8 cellular contexts compared by ENCODE assay signal in the genomic region with DNA sequence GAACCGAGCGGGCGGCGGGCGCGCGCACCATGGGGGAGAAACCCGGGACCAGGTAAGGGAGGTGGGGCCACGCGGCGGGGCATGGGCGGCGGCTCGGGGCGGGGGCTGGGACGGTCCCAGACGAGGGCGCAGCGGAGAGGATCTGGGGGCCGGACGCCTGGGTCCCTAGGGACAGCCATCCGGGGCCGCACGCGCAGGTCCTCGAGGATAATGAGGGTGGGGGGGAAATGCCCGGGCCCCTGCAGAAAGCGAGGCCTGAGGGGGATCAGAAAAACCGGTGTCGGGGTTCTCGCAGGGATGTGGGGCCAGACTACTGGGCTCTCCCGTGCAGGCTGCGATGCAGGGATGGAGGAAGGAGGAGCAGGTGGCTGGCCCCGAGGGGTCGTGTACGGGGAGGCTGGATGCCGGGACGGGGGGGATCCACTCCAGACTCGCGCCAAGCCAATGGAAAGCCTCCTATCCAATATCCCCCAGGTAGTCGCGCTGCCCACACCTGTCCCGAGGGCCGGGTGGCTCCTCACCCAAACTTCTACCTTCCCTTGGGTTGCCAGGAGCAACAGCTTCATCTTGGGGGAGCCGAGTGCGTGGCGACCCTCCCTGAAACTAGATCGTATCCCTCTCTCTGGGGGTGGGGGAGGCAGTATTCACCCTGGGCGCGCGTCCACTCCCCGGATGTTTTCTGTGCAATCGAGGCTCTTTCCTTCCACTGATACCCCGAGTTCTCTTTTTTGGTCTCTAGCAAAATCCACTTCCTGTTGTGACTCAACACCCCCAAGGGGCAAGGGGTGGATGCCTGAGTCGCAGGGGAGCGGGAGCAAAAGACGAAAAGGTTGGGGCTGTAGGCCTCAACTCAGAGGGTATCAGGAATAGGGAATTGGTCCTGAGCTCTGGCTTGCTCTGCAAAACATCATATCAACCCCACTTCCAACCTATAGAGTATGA. TPM values are rescaled to one million over a fixed set of nuclear protein-coding genes. Genes with fewer than 3 reads are reported as not detected.
DNase-seq lines count a peak whose midpoint lies in the region; FAIRE-seq and TF ChIP-seq lines count a peak whose summit lies in the region.

No MANE protein-coding gene starts in this region.

- H3K4me3 ChIP-seq in AG10803 (ENCODE audit: low read length) (peak overlapping the region; percentile 69), SU-DHL-6 (ENCODE audit: insufficient read depth, low read length, poor library complexity, severe bottlenecking) (peak overlapping the region; percentile 77), astrocyte of the spinal cord (ENCODE audit: low read depth, low read length) (peak overlapping the region; percentile 66), keratinocyte (ENCODE audit: control insufficient read depth in 2 of 3, extremely low read depth in 1 of 3, insufficient read depth in 2 of 3, low read depth in 1 of 3, low read length in 3 of 3) (peak overlapping the region; percentile 58 to 78 (median 70))

- H3K27me3 ChIP-seq in H9 (ENCODE audit: insufficient read depth, low read length): no peaks in the 10 kb centered on the region
- no peaks in the 10 kb centered on the region for H3K27me3 ChIP-seq in SU-DHL-6 (ENCODE audit: low read length)
- H3K27me3 ChIP-seq in keratinocyte (ENCODE audit: control insufficient read depth, extremely low read depth, insufficient read depth, low read length): no peaks in the 10 kb centered on the region

- peaks cover 20 to 28% of the 10 kb centered on the region in 2 experiments for H3K4me1 Mint-ChIP-seq in H9

- H3K79me2 ChIP-seq in H9 (ENCODE audit: insufficient read depth, low read length) (no peaks in the 10 kb centered on the region; the same call in 1 of the 2 replicates), SU-DHL-6 (ENCODE audit: insufficient read depth, low read length) (peaks cover 16% of the 10 kb centered on the region), keratinocyte (ENCODE audit: control insufficient read depth, insufficient read depth, low read length) (no peaks in the 10 kb centered on the region)

- H2BK5ac ChIP-seq in H9 (ENCODE audit: insufficient read length, low read length): no peak overlapping the region

- H3T11ph ChIP-seq in H9 (ENCODE audit: low read length): no peak overlapping the region

- 0 out of 2 replicates have a peak, but pooled peaks cover 4% of the 10 kb centered on the region for H3F3A ChIP-seq in SU-DHL-6 (ENCODE audit: insufficient read depth)

- no peak overlapping the region for H3K23ac ChIP-seq in H9 (ENCODE audit: insufficient read length, low read depth, low read length)

- peak overlapping the region; percentile 80 to 81 for H3K4me3 Mint-ChIP-seq in H9

- no peak for DNase-seq in AG10803 (ENCODE audit: low read depth)
- no peak for DNase-seq in H9
- no peak for DNase-seq in astrocyte of the spinal cord (ENCODE audit: low read depth, low spot score)
- DNase-seq in keratinocyte (ENCODE audit: low read depth, low spot score): no peak
- DNase-seq in stimulated activated CD8-positive, alpha-beta memory T cell treated with anti-CD3 and anti-CD28 coated beads, Interleukin-12 subunit alpha, Interleukin-12 subunit beta, amount 100 ng/mL, for 1 hour (ENCODE audit: low read depth): peak; percentile 39
- no peak for DNase-seq in superior temporal gyrus (ENCODE audit: extremely low spot score)
- no peak for DNase-seq in HK-2 (ENCODE audit: unreplicated experiment)

- H3K9ac ChIP-seq in H9 (ENCODE audit: extremely low read depth, insufficient read length, low read length) (peak overlapping the region; percentile 52), SU-DHL-6 (ENCODE audit: low read length) (peak overlapping the region; percentile 84), keratinocyte (ENCODE audit: control insufficient read depth, extremely low read depth, insufficient read depth, low read length) (peak overlapping the region; percentile 67)

- H3K4me2 ChIP-seq in H9 (ENCODE audit: insufficient read depth, insufficient read length, low read length) (peak overlapping the region; percentile 65), SU-DHL-6 (ENCODE audit: low read depth, low read length, poor library complexity, severe bottlenecking) (peak overlapping the region; percentile 69), keratinocyte (ENCODE audit: control insufficient read depth, extremely low read depth, insufficient read depth, low read depth, low read length) (peak overlapping the region; percentile 72)

- no peak overlapping the region for H3K56ac ChIP-seq in H9 (ENCODE audit: insufficient read length, low read depth, low read length)

- H3K18ac ChIP-seq in H9 (ENCODE audit: insufficient read length, low read depth, low read length): no peak overlapping the region

- H2AFZ ChIP-seq in H9 (ENCODE audit: low read length) (no peak overlapping the region), SU-DHL-6 (ENCODE audit: low read depth, low read length, severe bottlenecking) (peak overlapping the region; percentile 54), keratinocyte (ENCODE audit: control insufficient read depth, low read length) (peak overlapping the region; percentile 39)

- H3K9me1 ChIP-seq in keratinocyte (ENCODE audit: control insufficient read depth, extremely low read depth, insufficient read depth, low read length): no peaks in the 10 kb centered on the region

- no peak overlapping the region for H2AK5ac ChIP-seq in H9 (ENCODE audit: insufficient read length, low read length)

- H3K79me1 ChIP-seq in H9 (ENCODE audit: insufficient read depth, low read depth, low read length, poor library complexity, severe bottlenecking): no peaks in the 10 kb centered on the region

- peaks cover 8 to 15% (median 14%) of the 10 kb centered on the region in 3 experiments; a peak in 6 of 7 replicates for H3K36me3 Mint-ChIP-seq in H9 (ENCODE audit: insufficient read depth in 1 of 3, low read depth in 3 of 3)

- H3K9me2 ChIP-seq in SU-DHL-6 (replicated peaks; ENCODE audit: insufficient read depth, low read length): no peaks in the 10 kb centered on the region

- peaks cover 6% of the 10 kb centered on the region for H3K27me3 Mint-ChIP-seq in H9 (ENCODE audit: low read depth)

- no peak overlapping the region for H4K91ac ChIP-seq in H9 (ENCODE audit: insufficient read length, low read depth, low read length)

- no peak for FAIRE-seq in keratinocyte (lab: Jason Lieb, UNC)

- peak overlapping the region; percentile 69 for H3K14ac ChIP-seq in H9 (ENCODE audit: insufficient read depth, low read length)

- no peaks in the 10 kb centered on the region for H3K36me3 ChIP-seq in SU-DHL-6 (ENCODE audit: low read length)
- no peaks in the 10 kb centered on the region for H3K36me3 ChIP-seq in keratinocyte (ENCODE audit: control insufficient read depth in 2 of 2, extremely low read depth in 1 of 2, insufficient read depth in 2 of 2, low read length in 2 of 2)

- H3K9me3 ChIP-seq in H9 (ENCODE audit: control insufficient read depth, low read depth, low read length) (no peaks in the 10 kb centered on the region), SU-DHL-6 (ENCODE audit: insufficient read depth, low read length) (no peaks in the 10 kb centered on the region), keratinocyte (ENCODE audit: control insufficient read depth, low read depth, low read length) (no peaks in the 10 kb centered on the region)

- WGBS in H9 (ENCODE audit: extremely low coverage, insufficient read length, low lambda C conversion rate): no CpG with 5 or more reads among the region's 57 CpGs

- H3K27ac ChIP-seq in H9 (ENCODE audit: insufficient read length, low read depth, low read length) (no peak overlapping the region), SU-DHL-6 (ENCODE audit: low read depth, low read length) (peak overlapping the region; percentile 61), keratinocyte (ENCODE audit: control insufficient read depth, insufficient read depth, low read length) (no peak overlapping the region)

- H2BK12ac ChIP-seq in H9 (ENCODE audit: insufficient read length, low read depth, low read length): no peak overlapping the region

- H3K27ac Mint-ChIP-seq in H9: peak overlapping the region in 1 of 3 experiments; percentile 79; a peak in 1 of 7 replicates

- no peak for TF ChIP-seq CTCF in AG10803 (conservative IDR thresholded peaks at IDR 0.05; ENCODE audit: low read length)
- no peak for TF ChIP-seq CTCF in H9 (conservative IDR thresholded peaks at IDR 0.05)
- no peak for TF ChIP-seq CTCF in SU-DHL-6 (IDR thresholded peaks at IDR 0.05; ENCODE audit: insufficient read depth, low read length, poor library complexity, severe bottlenecking)
- TF ChIP-seq CTCF in astrocyte of the spinal cord (IDR thresholded peaks at IDR 0.05; ENCODE audit: low read depth, low read length): no peak
- TF ChIP-seq CTCF in keratinocyte (optimal IDR thresholded peaks at IDR 0.05 in 1 of 3, IDR thresholded peaks at IDR 0.05 in 1 of 3, conservative IDR thresholded peaks at IDR 0.05 in 1 of 3; ENCODE audit: extremely low read depth in 1 of 3, insufficient read depth in 2 of 3, low read length in 3 of 3): no peak

- dilution Hi-C loops in keratinocyte (cut with MboI; ENCODE audit: extremely low pct_ligation_motif_present, low sequenced_read_pairs): no loop called here

- in situ Hi-C loops in astrocyte of the spinal cord (cut with HindIII; ENCODE audit: low sequenced_read_pairs): no loop called here

- peaks cover 0 to 4% of the 10 kb centered on the region in 2 experiments; a peak in 3 of 5 replicates for H3K9me3 Mint-ChIP-seq in H9

- H3K4ac ChIP-seq in H9 (ENCODE audit: low read depth, low read length): no peak overlapping the region

- H4K20me1 ChIP-seq in H9 (ENCODE audit: control insufficient read depth, insufficient read depth, insufficient read length): no peaks in the 10 kb centered on the region
- no peaks in the 10 kb centered on the region for H4K20me1 ChIP-seq in SU-DHL-6 (ENCODE audit: low read depth, low read length)
- no peaks in the 10 kb centered on the region for H4K20me1 ChIP-seq in keratinocyte (ENCODE audit: control insufficient read depth, extremely low read depth, insufficient read depth, low read length)

- no peak overlapping the region; the same call in 1 of the 2 replicates for H2BK15ac ChIP-seq in H9 (ENCODE audit: low read depth, low read length)

- H3K23me2 ChIP-seq in H9 (ENCODE audit: insufficient read length, low read depth, low read length, poor library complexity, severe bottlenecking): peaks cover 12% of the 10 kb centered on the region

- no peak overlapping the region for H4K5ac ChIP-seq in H9 (ENCODE audit: insufficient read length, low read depth, low read length)

- no peak overlapping the region for H2BK20ac ChIP-seq in H9 (ENCODE audit: low read depth, low read length, poor library complexity, severe bottlenecking)

- H3K4me1 ChIP-seq in H9 (ENCODE audit: insufficient read depth, low read length): no peaks in the 10 kb centered on the region
- H3K4me1 ChIP-seq in keratinocyte (ENCODE audit: control insufficient read depth, extremely low read depth, insufficient read depth, low read length): peaks cover 9% of the 10 kb centered on the region

- no peak overlapping the region for H2BK120ac ChIP-seq in H9 (ENCODE audit: low read depth, low read length, poor library complexity, severe bottlenecking)

- no peak overlapping the region for H4K8ac ChIP-seq in H9 (replicated peaks; ENCODE audit: insufficient read length, low read depth, low read length)

RNA-seq across cellular contexts. Expression of a gene that starts 0.5 kb away (rescaled TPM):
- total RNA-seq in H9 (2021): 75.3 and 81.1 TPM in 2 replicates
- 7.5 to 12.8 TPM (median 11.5 TPM) in 3 replicates for polyA plus RNA-seq in keratinocyte
- polyA plus RNA-seq in keratinocyte (2011; ENCODE audit: low read depth): 4.0 TPM
- polyA plus RNA-seq in keratinocyte (2011; cell fraction: cytosol; rRNA removed): 6.7 and 9.1 TPM in 2 replicates
- 5.7 and 7.8 TPM in 2 replicates for polyA plus RNA-seq in keratinocyte (2011; cell fraction: nucleus; rRNA removed)
- 11.0 and 17.2 TPM in 2 replicates for polyA plus RNA-seq in keratinocyte (2012; ENCODE audit: low replicate concordance)
- 5.7 to 18.7 TPM (median 8.0 TPM) in 3 replicates for polyA minus RNA-seq in keratinocyte
- polyA minus RNA-seq in keratinocyte (2011; cell fraction: cytosol; rRNA and poly(A)+ RNA removed): 5.9 TPM
- 2.0 and 2.2 TPM in 2 replicates for polyA minus RNA-seq in keratinocyte (2011; cell fraction: nucleus; rRNA and poly(A)+ RNA removed)

RNA-seq across cellular contexts. Expression of a gene that starts 7.0 kb away (rescaled TPM):
- 148 and 154 TPM in 2 replicates for total RNA-seq in H9 (2021)
- polyA plus RNA-seq in keratinocyte: 5.7 to 19.7 TPM (median 8.9 TPM) in 3 replicates
- 5.0 TPM for polyA plus RNA-seq in keratinocyte (2011; ENCODE audit: low read depth)
- 7.5 and 10.2 TPM in 2 replicates for polyA plus RNA-seq in keratinocyte (2011; cell fraction: cytosol; rRNA removed)
- polyA plus RNA-seq in keratinocyte (2011; cell fraction: nucleus; rRNA removed): 30.9 and 33.6 TPM in 2 replicates
- polyA plus RNA-seq in keratinocyte (2012; ENCODE audit: low replicate concordance): 19.6 and 28.5 TPM in 2 replicates
- 13.6 to 115 TPM (median 27.1 TPM) in 3 replicates for polyA minus RNA-seq in keratinocyte
- polyA minus RNA-seq in keratinocyte (2011; cell fraction: cytosol; rRNA and poly(A)+ RNA removed): 12.3 TPM
- polyA minus RNA-seq in keratinocyte (2011; cell fraction: nucleus; rRNA and poly(A)+ RNA removed): 23.4 and 33.7 TPM in 2 replicates

RNA-seq across cellular contexts. Expression of a gene that starts 20.3 kb away (rescaled TPM):
- total RNA-seq in H9 (2021): 17.5 and 19.5 TPM in 2 replicates
- polyA plus RNA-seq in keratinocyte: 36.9 to 41.5 TPM (median 39.6 TPM) in 3 replicates
- 15.2 TPM for polyA plus RNA-seq in keratinocyte (2011; ENCODE audit: low read depth)
- polyA plus RNA-seq in keratinocyte (2011; cell fraction: cytosol; rRNA removed): 28.9 and 37.2 TPM in 2 replicates
- polyA plus RNA-seq in keratinocyte (2011; cell fraction: nucleus; rRNA removed): 23.9 and 24.4 TPM in 2 replicates
- polyA plus RNA-seq in keratinocyte (2012; ENCODE audit: low replicate concordance): 15.7 and 31.9 TPM in 2 replicates
- polyA minus RNA-seq in keratinocyte: 13.9 to 30.5 TPM (median 29.3 TPM) in 3 replicates
- polyA minus RNA-seq in keratinocyte (2011; cell fraction: cytosol; rRNA and poly(A)+ RNA removed): 11.5 TPM
- 5.2 and 6.4 TPM in 2 replicates for polyA minus RNA-seq in keratinocyte (2011; cell fraction: nucleus; rRNA and poly(A)+ RNA removed)

RNA-seq across cellular contexts. Expression of a gene that starts 28.7 kb away (rescaled TPM):
- total RNA-seq in H9 (2021): 0.42 and 0.44 TPM in 2 replicates
- 0.14 to 0.31 TPM (median 0.25 TPM) in 3 replicates for polyA plus RNA-seq in keratinocyte
- polyA plus RNA-seq in keratinocyte (2011; ENCODE audit: low read depth): 0.52 TPM
- polyA plus RNA-seq in keratinocyte (2011; cell fraction: cytosol; rRNA removed): 0.19 and 0.21 TPM in 2 replicates
- 1.7 and 1.9 TPM in 2 replicates for polyA plus RNA-seq in keratinocyte (2011; cell fraction: nucleus; rRNA removed)
- polyA plus RNA-seq in keratinocyte (2012; ENCODE audit: low replicate concordance): 0.18 and 1.4 TPM in 2 replicates
- 0.10 to 0.30 TPM in 2 of 3 replicates, not detected in the other for polyA minus RNA-seq in keratinocyte
- polyA minus RNA-seq in keratinocyte (2011; cell fraction: cytosol; rRNA and poly(A)+ RNA removed): not detected
- 0.23 and 0.32 TPM in 2 replicates for polyA minus RNA-seq in keratinocyte (2011; cell fraction: nucleus; rRNA and poly(A)+ RNA removed)

RNA-seq across cellular contexts. Expression of a gene that starts 28.8 kb away (rescaled TPM):
- 4.2 and 4.5 TPM in 2 replicates for total RNA-seq in H9 (2021)
- polyA plus RNA-seq in keratinocyte: 12.8 to 15.8 TPM (median 15.7 TPM) in 3 replicates
- 16.6 TPM for polyA plus RNA-seq in keratinocyte (2011; ENCODE audit: low read depth)
- polyA plus RNA-seq in keratinocyte (2011; cell fraction: cytosol; rRNA removed): 21.5 and 30.4 TPM in 2 replicates
- 19.3 and 19.7 TPM in 2 replicates for polyA plus RNA-seq in keratinocyte (2011; cell fraction: nucleus; rRNA removed)
- 15.6 and 40.3 TPM in 2 replicates for polyA plus RNA-seq in keratinocyte (2012; ENCODE audit: low replicate concordance)
- 8.6 to 23.1 TPM (median 13.1 TPM) in 3 replicates for polyA minus RNA-seq in keratinocyte
- polyA minus RNA-seq in keratinocyte (2011; cell fraction: cytosol; rRNA and poly(A)+ RNA removed): 19.0 TPM
- 9.4 and 9.6 TPM in 2 replicates for polyA minus RNA-seq in keratinocyte (2011; cell fraction: nucleus; rRNA and poly(A)+ RNA removed)
